ENCODE assay signal across 1 cellular context in the genomic region with DNA sequence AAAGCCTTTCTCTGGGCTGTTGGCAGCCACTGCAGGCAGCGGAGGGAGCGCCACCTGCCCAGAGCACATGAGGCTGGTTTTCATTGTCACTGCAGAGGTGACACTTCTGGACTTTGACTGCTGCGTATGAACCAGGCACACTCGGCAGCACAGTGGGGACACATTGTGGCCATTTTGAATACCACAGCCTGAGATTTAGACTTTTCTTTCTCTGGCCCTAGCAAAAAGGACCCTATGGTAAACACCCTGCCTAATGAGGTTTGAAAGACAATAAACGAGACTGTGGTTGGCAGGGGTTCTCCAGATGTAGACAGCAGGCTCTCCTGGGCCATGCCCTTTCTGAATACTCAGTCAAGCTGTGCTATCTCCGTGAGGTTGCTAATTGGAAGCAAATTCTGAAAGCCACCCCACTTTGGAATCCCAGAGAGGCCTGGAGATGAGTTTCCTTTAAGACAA.
TF ChIP-seq lines count a peak whose summit lies in the region.

No MANE protein-coding gene starts in this region.

TF ChIP-seq in HepG2, 621 proteins besides CTCF, POLR2A, EP300 and RAD21 (continued from another document and continues in another):
- peak; percentile 90 for TF ChIP-seq HNF4G (IDR thresholded peaks at IDR 0.05; ENCODE audit: borderline replicate concordance, low read depth, low read length)
- peak; percentile 62; the same call in 1 of the 2 replicates for TF ChIP-seq HNF4G (CRISPR knock-in tag; IDR thresholded peaks at IDR 0.05; ENCODE audit: borderline replicate concordance, low read depth)
- TF ChIP-seq ATF5 (CRISPR knock-in tag; IDR thresholded peaks at IDR 0.05; ENCODE audit: low read depth) = no peak
- TF ChIP-seq TCF7 (IDR thresholded peaks at IDR 0.05; ENCODE audit: low read depth) = no peak
- peak; percentile 55; the same call in 1 of the 2 replicates for TF ChIP-seq THRA (CRISPR knock-in tag; IDR thresholded peaks at IDR 0.05; ENCODE audit: borderline replicate concordance)
- TF ChIP-seq, protein P1, sequence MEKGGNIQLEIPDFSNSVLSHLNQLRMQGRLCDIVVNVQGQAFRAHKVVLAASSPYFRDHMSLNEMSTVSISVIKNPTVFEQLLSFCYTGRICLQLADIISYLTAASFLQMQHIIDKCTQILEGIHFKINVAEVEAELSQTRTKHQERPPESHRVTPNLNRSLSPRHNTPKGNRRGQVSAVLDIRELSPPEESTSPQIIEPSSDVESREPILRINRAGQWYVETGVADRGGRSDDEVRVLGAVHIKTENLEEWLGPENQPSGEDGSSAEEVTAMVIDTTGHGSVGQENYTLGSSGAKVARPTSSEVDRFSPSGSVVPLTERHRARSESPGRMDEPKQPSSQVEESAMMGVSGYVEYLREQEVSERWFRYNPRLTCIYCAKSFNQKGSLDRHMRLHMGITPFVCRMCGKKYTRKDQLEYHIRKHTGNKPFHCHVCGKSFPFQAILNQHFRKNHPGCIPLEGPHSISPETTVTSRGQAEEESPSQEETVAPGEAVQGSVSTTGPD (CRISPR knock-in tag; IDR thresholded peaks at IDR 0.05) = no peak
- no peak for TF ChIP-seq RXRA (CRISPR knock-in tag; IDR thresholded peaks at IDR 0.05)
- no peak for TF ChIP-seq ZNF232 (CRISPR knock-in tag; IDR thresholded peaks at IDR 0.05; ENCODE audit: borderline replicate concordance)
- TF ChIP-seq, protein P2, sequence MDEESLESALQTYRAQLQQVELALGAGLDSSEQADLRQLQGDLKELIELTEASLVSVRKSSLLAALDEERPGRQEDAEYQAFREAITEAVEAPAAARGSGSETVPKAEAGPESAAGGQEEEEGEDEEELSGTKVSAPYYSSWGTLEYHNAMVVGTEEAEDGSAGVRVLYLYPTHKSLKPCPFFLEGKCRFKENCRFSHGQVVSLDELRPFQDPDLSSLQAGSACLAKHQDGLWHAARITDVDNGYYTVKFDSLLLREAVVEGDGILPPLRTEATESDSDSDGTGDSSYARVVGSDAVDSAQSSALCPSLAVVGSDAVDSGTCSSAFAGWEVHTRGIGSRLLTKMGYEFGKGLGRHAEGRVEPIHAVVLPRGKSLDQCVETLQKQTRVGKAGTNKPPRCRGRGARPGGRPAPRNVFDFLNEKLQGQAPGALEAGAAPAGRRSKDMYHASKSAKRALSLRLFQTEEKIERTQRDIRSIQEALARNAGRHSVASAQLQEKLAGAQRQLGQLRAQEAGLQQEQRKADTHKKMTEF (CRISPR knock-in tag; IDR thresholded peaks at IDR 0.05) = 0 out of 2 replicates have a peak, but pooled peaks have one; percentile 42
- peak; percentile 94 for TF ChIP-seq ESRRA (CRISPR knock-in tag; IDR thresholded peaks at IDR 0.05; ENCODE audit: low read depth)
- no peak for TF ChIP-seq ZMYM2 (CRISPR knock-in tag; IDR thresholded peaks at IDR 0.05)
- TF ChIP-seq MYC (CRISPR knock-in tag; IDR thresholded peaks at IDR 0.05; ENCODE audit: borderline replicate concordance) = peak; percentile 71; the same call in 1 of the 2 replicates
- TF ChIP-seq ZBTB38 (CRISPR knock-in tag; IDR thresholded peaks at IDR 0.05) = peak; percentile 30; the same call in 1 of the 2 replicates
- no peak for TF ChIP-seq PAF1 (CRISPR knock-in tag; IDR thresholded peaks at IDR 0.05)
- TF ChIP-seq, protein P3, sequence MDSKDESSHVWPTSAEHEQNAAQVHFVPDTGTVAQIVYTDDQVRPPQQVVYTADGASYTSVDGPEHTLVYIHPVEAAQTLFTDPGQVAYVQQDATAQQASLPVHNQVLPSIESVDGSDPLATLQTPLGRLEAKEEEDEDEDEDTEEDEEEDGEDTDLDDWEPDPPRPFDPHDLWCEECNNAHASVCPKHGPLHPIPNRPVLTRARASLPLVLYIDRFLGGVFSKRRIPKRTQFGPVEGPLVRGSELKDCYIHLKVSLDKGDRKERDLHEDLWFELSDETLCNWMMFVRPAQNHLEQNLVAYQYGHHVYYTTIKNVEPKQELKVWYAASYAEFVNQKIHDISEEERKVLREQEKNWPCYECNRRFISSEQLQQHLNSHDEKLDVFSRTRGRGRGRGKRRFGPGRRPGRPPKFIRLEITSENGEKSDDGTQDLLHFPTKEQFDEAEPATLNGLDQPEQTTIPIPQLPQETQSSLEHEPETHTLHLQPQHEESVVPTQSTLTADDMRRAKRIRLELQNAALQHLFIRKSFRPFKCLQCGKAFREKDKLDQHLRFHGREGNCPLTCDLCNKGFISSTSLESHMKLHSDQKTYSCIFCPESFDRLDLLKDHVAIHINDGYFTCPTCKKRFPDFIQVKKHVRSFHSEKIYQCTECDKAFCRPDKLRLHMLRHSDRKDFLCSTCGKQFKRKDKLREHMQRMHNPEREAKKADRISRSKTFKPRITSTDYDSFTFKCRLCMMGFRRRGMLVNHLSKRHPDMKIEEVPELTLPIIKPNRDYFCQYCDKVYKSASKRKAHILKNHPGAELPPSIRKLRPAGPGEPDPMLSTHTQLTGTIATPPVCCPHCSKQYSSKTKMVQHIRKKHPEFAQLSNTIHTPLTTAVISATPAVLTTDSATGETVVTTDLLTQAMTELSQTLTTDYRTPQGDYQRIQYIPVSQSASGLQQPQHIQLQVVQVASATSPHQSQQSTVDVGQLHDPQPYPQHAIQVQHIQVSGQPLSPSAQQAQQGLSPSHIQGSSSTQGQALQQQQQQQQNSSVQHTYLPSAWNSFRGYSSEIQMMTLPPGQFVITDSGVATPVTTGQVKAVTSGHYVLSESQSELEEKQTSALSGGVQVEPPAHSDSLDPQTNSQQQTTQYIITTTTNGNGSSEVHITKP (CRISPR knock-in tag; IDR thresholded peaks at IDR 0.05; ENCODE audit: low read depth) = no peak
- TF ChIP-seq ZFYVE20 (CRISPR knock-in tag; IDR thresholded peaks at IDR 0.05; ENCODE audit: borderline replicate concordance, low read depth) = no peak
- TF ChIP-seq, protein P4, sequence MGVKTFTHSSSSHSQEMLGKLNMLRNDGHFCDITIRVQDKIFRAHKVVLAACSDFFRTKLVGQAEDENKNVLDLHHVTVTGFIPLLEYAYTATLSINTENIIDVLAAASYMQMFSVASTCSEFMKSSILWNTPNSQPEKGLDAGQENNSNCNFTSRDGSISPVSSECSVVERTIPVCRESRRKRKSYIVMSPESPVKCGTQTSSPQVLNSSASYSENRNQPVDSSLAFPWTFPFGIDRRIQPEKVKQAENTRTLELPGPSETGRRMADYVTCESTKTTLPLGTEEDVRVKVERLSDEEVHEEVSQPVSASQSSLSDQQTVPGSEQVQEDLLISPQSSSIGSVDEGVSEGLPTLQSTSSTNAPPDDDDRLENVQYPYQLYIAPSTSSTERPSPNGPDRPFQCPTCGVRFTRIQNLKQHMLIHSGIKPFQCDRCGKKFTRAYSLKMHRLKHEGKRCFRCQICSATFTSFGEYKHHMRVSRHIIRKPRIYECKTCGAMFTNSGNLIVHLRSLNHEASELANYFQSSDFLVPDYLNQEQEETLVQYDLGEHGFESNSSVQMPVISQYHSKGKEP (CRISPR knock-in tag; IDR thresholded peaks at IDR 0.05) = no peak
- TF ChIP-seq KLF11 (CRISPR knock-in tag; IDR thresholded peaks at IDR 0.05) = no peak
- TF ChIP-seq ZFP36 (IDR thresholded peaks at IDR 0.05; ENCODE audit: borderline replicate concordance, low read depth, low read length, partially characterized antibody) = peak; percentile 15
- TF ChIP-seq RNF2 (conservative IDR thresholded peaks at IDR 0.05; ENCODE audit: low read depth) = no peak
- TF ChIP-seq ZNF580 (CRISPR knock-in tag; IDR thresholded peaks at IDR 0.05; ENCODE audit: borderline replicate concordance, low read depth) = peak; percentile 60; the same call in 1 of the 2 replicates
- peak; percentile 59; the same call in 1 of the 2 replicates for TF ChIP-seq DMAP1 (CRISPR knock-in tag; IDR thresholded peaks at IDR 0.05)
- peak; percentile 75 for TF ChIP-seq XRCC5 (optimal IDR thresholded peaks at IDR 0.05; ENCODE audit: low read length)
- 0 out of 2 replicates have a peak, but pooled peaks have one; percentile 35 for TF ChIP-seq ARID3A (IDR thresholded peaks at IDR 0.05; ENCODE audit: low read depth, low read length)
- TF ChIP-seq, protein P5, sequence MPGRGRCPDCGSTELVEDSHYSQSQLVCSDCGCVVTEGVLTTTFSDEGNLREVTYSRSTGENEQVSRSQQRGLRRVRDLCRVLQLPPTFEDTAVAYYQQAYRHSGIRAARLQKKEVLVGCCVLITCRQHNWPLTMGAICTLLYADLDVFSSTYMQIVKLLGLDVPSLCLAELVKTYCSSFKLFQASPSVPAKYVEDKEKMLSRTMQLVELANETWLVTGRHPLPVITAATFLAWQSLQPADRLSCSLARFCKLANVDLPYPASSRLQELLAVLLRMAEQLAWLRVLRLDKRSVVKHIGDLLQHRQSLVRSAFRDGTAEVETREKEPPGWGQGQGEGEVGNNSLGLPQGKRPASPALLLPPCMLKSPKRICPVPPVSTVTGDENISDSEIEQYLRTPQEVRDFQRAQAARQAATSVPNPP (CRISPR knock-in tag; IDR thresholded peaks at IDR 0.05) = no peak
- no peak for TF ChIP-seq ZMAT3 (CRISPR knock-in tag; conservative IDR thresholded peaks at IDR 0.05)
- TF ChIP-seq IRF2 (CRISPR knock-in tag; IDR thresholded peaks at IDR 0.05) = peak; percentile 75; the same call in 1 of the 2 replicates
- no peak for TF ChIP-seq STAT5B (CRISPR knock-in tag; IDR thresholded peaks at IDR 0.05)
- TF ChIP-seq YY1 (IDR thresholded peaks at IDR 0.05; ENCODE audit: insufficient read depth, insufficient replicate concordance, low read depth, low read length) = peak; percentile 54
- TF ChIP-seq ATF1 (CRISPR knock-in tag; IDR thresholded peaks at IDR 0.05) = 0 out of 2 replicates have a peak, but pooled peaks have one; percentile 29
- TF ChIP-seq PRMT3 (CRISPR knock-in tag; IDR thresholded peaks at IDR 0.05; ENCODE audit: borderline replicate concordance, low read depth) = no peak
- no peak for TF ChIP-seq SP1 (IDR thresholded peaks at IDR 0.05)
- no peak for TF ChIP-seq SP1 (CRISPR knock-in tag; IDR thresholded peaks at IDR 0.05)
- TF ChIP-seq ZFP90 (CRISPR knock-in tag; IDR thresholded peaks at IDR 0.05; ENCODE audit: borderline replicate concordance) = no peak
- TF ChIP-seq ZNF354B (CRISPR knock-in tag; IDR thresholded peaks at IDR 0.05) = no peak
- TF ChIP-seq, protein P6, sequence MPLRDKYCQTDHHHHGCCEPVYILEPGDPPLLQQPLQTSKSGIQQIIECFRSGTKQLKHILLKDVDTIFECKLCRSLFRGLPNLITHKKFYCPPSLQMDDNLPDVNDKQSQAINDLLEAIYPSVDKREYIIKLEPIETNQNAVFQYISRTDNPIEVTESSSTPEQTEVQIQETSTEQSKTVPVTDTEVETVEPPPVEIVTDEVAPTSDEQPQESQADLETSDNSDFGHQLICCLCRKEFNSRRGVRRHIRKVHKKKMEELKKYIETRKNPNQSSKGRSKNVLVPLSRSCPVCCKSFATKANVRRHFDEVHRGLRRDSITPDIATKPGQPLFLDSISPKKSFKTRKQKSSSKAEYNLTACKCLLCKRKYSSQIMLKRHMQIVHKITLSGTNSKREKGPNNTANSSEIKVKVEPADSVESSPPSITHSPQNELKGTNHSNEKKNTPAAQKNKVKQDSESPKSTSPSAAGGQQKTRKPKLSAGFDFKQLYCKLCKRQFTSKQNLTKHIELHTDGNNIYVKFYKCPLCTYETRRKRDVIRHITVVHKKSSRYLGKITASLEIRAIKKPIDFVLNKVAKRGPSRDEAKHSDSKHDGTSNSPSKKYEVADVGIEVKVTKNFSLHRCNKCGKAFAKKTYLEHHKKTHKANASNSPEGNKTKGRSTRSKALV (CRISPR knock-in tag; IDR thresholded peaks at IDR 0.05) = no peak
- no peak for TF ChIP-seq ZFP36L2 (CRISPR knock-in tag; IDR thresholded peaks at IDR 0.05)
- no peak for TF ChIP-seq ZSCAN9 (CRISPR knock-in tag; IDR thresholded peaks at IDR 0.05; ENCODE audit: borderline replicate concordance)
